Comparison of ENCODE assay signal across 8 cellular contexts in the genomic region with DNA sequence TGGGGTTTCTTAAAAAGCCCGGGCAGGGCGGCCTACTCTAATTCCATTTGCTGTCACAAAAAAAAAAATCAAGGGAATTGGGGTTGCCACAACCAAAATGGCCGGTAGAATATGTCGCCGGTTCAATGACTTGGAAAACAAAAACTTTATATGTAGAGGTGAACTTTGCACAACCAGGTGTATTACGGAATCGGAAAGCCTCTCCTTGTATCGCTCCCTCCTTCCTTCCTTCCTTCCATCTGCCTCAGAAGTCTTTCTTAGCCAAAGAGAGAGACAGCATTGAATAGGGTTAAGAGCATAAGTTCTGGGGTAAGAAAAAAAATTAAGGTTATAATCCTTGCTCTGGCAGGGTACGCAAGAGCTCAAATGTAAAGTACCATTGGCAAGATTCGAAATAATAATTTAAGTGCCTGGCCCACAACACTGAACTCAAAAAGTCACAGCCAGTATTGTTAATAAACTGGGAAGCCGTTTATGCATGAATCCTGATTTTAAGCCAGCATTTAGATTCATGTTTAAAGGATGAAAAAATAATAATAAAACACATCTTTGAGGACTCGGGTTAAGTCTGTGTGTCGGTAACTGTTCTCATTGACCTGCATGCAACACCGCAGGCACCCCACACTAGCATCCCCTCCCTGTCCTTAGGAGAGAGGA. TPM values are rescaled to one million over a fixed set of nuclear protein-coding genes. Genes with fewer than 3 reads are reported as not detected.
DNase-seq lines count a peak whose midpoint lies in the region; ATAC-seq and TF ChIP-seq lines count a peak whose summit lies in the region.

No MANE protein-coding gene starts in this region.

- H3K36me3 Mint-ChIP-seq in mesothelial cell of epicardium, result no peaks in the 10 kb centered on the region

- no peaks in the 10 kb centered on the region for H3K9me3 Mint-ChIP-seq in mesothelial cell of epicardium

- H3K4me3 ChIP-seq in BJ (ENCODE audit: low read depth, low read length) (peak overlapping the region; percentile 93), astrocyte of the spinal cord (ENCODE audit: low read depth, low read length) (peak overlapping the region; percentile 93)

- DNase-seq in BJ (ENCODE audit: low read depth) (no peak), astrocyte of the spinal cord (ENCODE audit: low read depth, low spot score) (no peak), mesothelial cell of epicardium (ENCODE audit: low spot score in 2 of 2, unreplicated experiment in 2 of 2) (no peak), NCI-H2196 (lab: John Stamatoyannopoulos, UW; ENCODE audit: unreplicated experiment) (no peak), dermis blood vessel endothelial cell (no peak), midbrain (lab: John Stamatoyannopoulos, UW) (no peak)

- no peaks in the 10 kb centered on the region for H3K36me3 ChIP-seq in BJ (ENCODE audit: control insufficient read depth, insufficient read depth, low read length)

- H3K4me1 Mint-ChIP-seq in mesothelial cell of epicardium, result peaks cover 37% of the 10 kb centered on the region

- POLR2A ChIA-PET in BJ (lab: Charles Lee), result no interaction called here

- ATAC-seq in GM18870 (IDR thresholded peaks at IDR 0.05; ENCODE audit: unreplicated experiment), result peak; percentile 32
- peak; percentile 5 for ATAC-seq in HG03457 (IDR thresholded peaks at IDR 0.05; ENCODE audit: unreplicated experiment)

- H3K27ac Mint-ChIP-seq in mesothelial cell of epicardium, result peak overlapping the region; percentile 98

- CTCF ChIA-PET in BJ (lab: Yijun Ruan, JAX), result interaction anchor here (0.9 to 1.8 kb wide), 3 partner anchors 10 to 15 kb away, joined by 3 to 9 read pairs (median 3); no protein-coding TSS in a partner anchor

- in situ Hi-C loops in astrocyte of the spinal cord (cut with HindIII; ENCODE audit: low sequenced_read_pairs), result no loop called here

- no peaks in the 10 kb centered on the region for H3K27me3 ChIP-seq in BJ (ENCODE audit: control insufficient read depth, insufficient read depth, low read length)

- TF ChIP-seq CTCF in BJ (IDR thresholded peaks at IDR 0.05; ENCODE audit: insufficient read depth, low read depth, low read length), result no peak
- no peak for TF ChIP-seq CTCF in astrocyte of the spinal cord (IDR thresholded peaks at IDR 0.05; ENCODE audit: low read depth, low read length)
- TF ChIP-seq CTCF in mesothelial cell of epicardium (IDR thresholded peaks at IDR 0.05; ENCODE audit: unreplicated experiment), result no peak

- H3K4me3 Mint-ChIP-seq in mesothelial cell of epicardium, result peak overlapping the region; percentile 87

- H3K27me3 Mint-ChIP-seq in mesothelial cell of epicardium (ENCODE audit: low read depth), result no peaks in the 10 kb centered on the region

RNA-seq across cellular contexts. Expression of a gene that starts 0.5 kb away (rescaled TPM):
- polyA plus RNA-seq in BJ (2011; rRNA removed), result 88.6 and 92.9 TPM in 2 replicates
- 75.4 and 91.5 TPM in 2 replicates for polyA minus RNA-seq in BJ (2011; rRNA and poly(A)+ RNA removed)
- total RNA-seq in mesothelial cell of epicardium, result 186 to 193 TPM (median 190 TPM) in 3 replicates
- total RNA-seq in dermis blood vessel endothelial cell, result 104 and 225 TPM in 2 replicates

RNA-seq across cellular contexts. Expression of a gene that starts 59.2 kb away (rescaled TPM):
- polyA plus RNA-seq in BJ (2011; rRNA removed), result 20.2 and 20.7 TPM in 2 replicates
- polyA minus RNA-seq in BJ (2011; rRNA and poly(A)+ RNA removed), result 30.6 and 35.5 TPM in 2 replicates
- total RNA-seq in mesothelial cell of epicardium, result 32.7 to 36.8 TPM (median 35.3 TPM) in 3 replicates
- total RNA-seq in dermis blood vessel endothelial cell, result 19.4 and 32.3 TPM in 2 replicates
